In genomic region chr2:119169717-119170116, GRCh38 we compare ENCODE assay signal across 38 cellular contexts. TPM values are rescaled to one million over a fixed set of nuclear protein-coding genes. Genes with fewer than 3 reads are reported as not detected.
"Had no signal": no experiment of that assay in that cellular context is flagged by ENCODE, and none has a peak within 500 bp of the region (broad histone marks: within the 10 kb centered on the region; RNA-seq: fewer than 3 reads in every experiment).

No MANE protein-coding gene starts in this region.

- H3K4me2 ChIP-seq: KMS-11, PC-9 had no signal

- H3K9me3 ChIP-seq: MG63, SJCRH30 had no signal

- DNase-seq: Karpas-422, KBM-7, MG63, NCI-H1048, NCI-H1092 treated with DMSO at 0.1 percent for 48 hours, NCI-H1105 treated with DMSO at 0.1 percent for 48 hours, NCI-H1417, NCI-H1436, NCI-H146, NCI-H1694, NCI-H187, NCI-H1930, NCI-H2029 treated with DMSO at 0.1 percent for 48 hours, NCI-H2081 treated with DMSO at 0.1 percent for 48 hours, NCI-H2107, NCI-H2171, NCI-H226, NCI-H510A treated with DMSO at 0.1 percent for 48 hours, NCI-H524 treated with DMSO at 0.1 percent for 48 hours, NCI-H526 treated with DMSO at 0.1 percent for 48 hours, NCI-H774, PC-9, SHP77, SIG-M5, SJCRH30 had no signal

- H3K4me1 ChIP-seq: SJCRH30 had no signal

- ATAC-seq: Panc1, Right ventricle myocardium inferior, SK-N-SH treated with all-trans-retinoic acid at 6 μM for 48 hours had no signal

- H3K27ac ChIP-seq: KMS-11, PC-9, RWPE1, SJCRH30, SK-N-MC had no signal

- H3K36me3 ChIP-seq: MG63, SJCRH30 had no signal

- FAIRE-seq: RCC 7860 had no signal

- H2AFZ ChIP-seq: PC-9 had no signal

- H3K9ac ChIP-seq: KMS-11 had no signal

- H3K27me3 ChIP-seq: MG63, SJCRH30 had no signal

- H3K4me3 ChIP-seq: MG63, PC-9, SJCRH30, SK-N-MC had no signal

RNA-seq across cellular contexts. Expression of gene C1QL2, which starts 11.2 kb away (rescaled TPM):
- total RNA-seq: LHCN-M2, M059J, NCI-H460, OCI-LY7, PC-9, Right ventricle myocardium inferior, RPMI7951, SJCRH30, SK-MEL-5 had no signal

RNA-seq across cellular contexts. Expression of gene STEAP3, which starts 53.9 kb away (rescaled TPM):
- total RNA-seq: OCI-LY7 had no signal
